Comparison of ENCODE assay signal across 8 cellular contexts in the genomic region with DNA sequence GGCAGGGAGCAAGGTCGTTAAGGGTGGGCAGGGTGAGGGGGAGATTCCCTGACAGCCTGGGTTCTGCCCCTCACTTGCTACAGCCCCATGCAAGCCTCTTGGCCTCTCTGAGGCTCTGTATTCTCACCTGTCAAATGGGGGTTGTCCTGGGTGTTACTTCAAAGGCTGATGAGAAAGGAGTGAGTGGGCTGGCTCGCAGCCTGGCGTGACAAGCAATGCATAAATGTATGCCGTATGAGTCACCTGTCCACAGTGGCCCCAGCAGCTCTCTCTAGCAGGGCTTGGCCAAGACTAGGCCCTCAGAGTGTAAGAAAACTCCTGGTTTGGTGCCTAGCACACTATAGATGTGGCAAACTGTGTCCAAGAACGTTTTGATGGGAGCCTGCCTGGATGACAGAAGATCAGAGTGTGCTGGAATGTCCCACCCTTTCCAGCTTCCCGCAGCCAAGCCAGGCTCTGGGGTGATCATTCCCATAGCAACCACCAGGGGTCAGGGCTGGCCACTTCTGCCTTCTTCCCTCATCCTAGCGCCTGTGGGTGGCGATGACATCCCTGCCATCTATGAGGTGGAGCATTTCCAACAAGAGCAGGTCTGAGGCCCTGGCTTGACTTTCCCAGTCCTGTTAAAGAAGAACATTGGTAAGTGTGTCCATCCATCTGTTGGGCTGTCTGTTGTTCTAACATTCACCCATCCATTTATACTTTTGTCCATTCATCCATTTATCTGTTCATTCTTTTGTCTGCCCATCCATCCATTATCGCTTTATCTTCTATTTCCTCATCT. TPM values are rescaled to one million over a fixed set of nuclear protein-coding genes. Genes with fewer than 3 reads are reported as not detected.
DNase-seq lines count a peak whose midpoint lies in the region; ATAC-seq and TF ChIP-seq lines count a peak whose summit lies in the region.

No MANE protein-coding gene starts in this region.

- TF ChIP-seq CTCF in fibroblast of mammary gland (conservative IDR thresholded peaks at IDR 0.05; ENCODE audit: control insufficient read depth, insufficient read depth, low read depth, low read length): peak; percentile 95
- peak; percentile 92 for TF ChIP-seq CTCF in neural crest cell (conservative IDR thresholded peaks at IDR 0.05)
- peak; percentile 82 to 95 (median 86) for TF ChIP-seq CTCF in tibial nerve (IDR thresholded peaks at IDR 0.05)

- peaks cover 0 to 9% (median 0%) of the 10 kb centered on the region in 4 donors for H3K9me3 ChIP-seq in tibial nerve

- no peaks in the 10 kb centered on the region for H3K27me3 ChIP-seq in tibial nerve

- H3K4me1 Mint-ChIP-seq in activated T-cell treated with anti-CD3 and anti-CD28 coated beads, Interleukin-2, amount 50 U/mL, for 72 hours (ENCODE audit: low read depth): peaks cover 35% of the 10 kb centered on the region
- H3K4me1 Mint-ChIP-seq in neural crest cell: peaks cover 11% of the 10 kb centered on the region

- no peaks in the 10 kb centered on the region for H3K27me3 Mint-ChIP-seq in activated T-cell treated with anti-CD3 and anti-CD28 coated beads, Interleukin-2, amount 50 U/mL, for 72 hours (ENCODE audit: low read depth)
- H3K27me3 Mint-ChIP-seq in neural crest cell (ENCODE audit: low read depth): peaks cover 16% of the 10 kb centered on the region

- H3K36me3 ChIP-seq in tibial nerve: no peaks in the 10 kb centered on the region

- TF ChIP-seq EP300 in tibial nerve (IDR thresholded peaks at IDR 0.05): no peak

- H3K4me1 ChIP-seq in tibial nerve: peaks cover 0 to 15% (median 6%) of the 10 kb centered on the region in 4 donors

- H3K36me3 Mint-ChIP-seq in activated T-cell treated with anti-CD3 and anti-CD28 coated beads, Interleukin-2, amount 50 U/mL, for 72 hours (ENCODE audit: insufficient read depth in 2 of 2): peaks cover 7 to 8% of the 10 kb centered on the region in 2 donors
- H3K36me3 Mint-ChIP-seq in neural crest cell (ENCODE audit: low read depth): no peaks in the 10 kb centered on the region

- no peak for TF ChIP-seq POLR2A in tibial nerve (IDR thresholded peaks at IDR 0.05)

- peaks cover 7 to 11% of the 10 kb centered on the region in 2 donors for H3K9me3 Mint-ChIP-seq in activated T-cell treated with anti-CD3 and anti-CD28 coated beads, Interleukin-2, amount 50 U/mL, for 72 hours
- peaks cover 8% of the 10 kb centered on the region for H3K9me3 Mint-ChIP-seq in neural crest cell

- peak; percentile 20 for DNase-seq in DMS153 (lab: John Stamatoyannopoulos, UW)
- DNase-seq in HT1080 (ENCODE audit: low read depth): peak; percentile 91
- DNase-seq in OCI-M1 (lab: John Stamatoyannopoulos, UW): peak; percentile 81
- peak; percentile 80 to 89 for DNase-seq in activated T-cell treated with anti-CD3 and anti-CD28 coated beads, Interleukin-2, amount 50 U/mL, for 72 hours
- DNase-seq in fibroblast of mammary gland (ENCODE audit: low read depth): peak; percentile 81
- peak; percentile 77 for DNase-seq in neural crest cell (ENCODE audit: low read depth, low spot score)
- peak; percentile 26 to 63 for DNase-seq in tibial nerve (ENCODE audit: low spot score in 2 of 2)

- 15 to 23% methylated on average over 8 to 9 of the region's 9 CpGs for WGBS in tibial nerve, 2 donors

- H3K4me3 ChIP-seq in fibroblast of mammary gland (ENCODE audit: control insufficient read depth, low read depth, low read length): no peak overlapping the region
- no peak overlapping the region for H3K4me3 ChIP-seq in tibial nerve

- peak overlapping the region; percentile 57 for H3K27ac Mint-ChIP-seq in activated T-cell treated with anti-CD3 and anti-CD28 coated beads, Interleukin-2, amount 50 U/mL, for 72 hours
- no peak overlapping the region for H3K27ac Mint-ChIP-seq in neural crest cell (ENCODE audit: unreplicated experiment)

- H3K4me3 Mint-ChIP-seq in activated T-cell treated with anti-CD3 and anti-CD28 coated beads, Interleukin-2, amount 50 U/mL, for 72 hours: peak overlapping the region; percentile 72 to 82
- H3K4me3 Mint-ChIP-seq in neural crest cell: no peak overlapping the region

- no peak overlapping the region for H3K27ac ChIP-seq in tibial nerve

- peak; percentile 63 for ATAC-seq in GM21381 (IDR thresholded peaks at IDR 0.05; ENCODE audit: unreplicated experiment)
- ATAC-seq in activated T-cell treated with anti-CD3 and anti-CD28 coated beads, Interleukin-2, amount 50 U/mL, for 72 hours (replicated peaks in 1 of 2): peak; percentile 95

RNA-seq across cellular contexts. Expression of gene ADGRG1, which starts 37.2 kb away (rescaled TPM):
- total RNA-seq in HT1080 (2014; rRNA removed; shearing (Covaris generic)): 11.5 and 18.9 TPM in 2 replicates
- 38.4 and 40.5 TPM in 2 replicates for polyA plus RNA-seq in HT1080 (2015; cell fraction: cytosol; rRNA removed)
- polyA plus RNA-seq in HT1080 (2015; cell fraction: nucleus; rRNA removed): 43.5 and 54.5 TPM in 2 replicates
- 10 to 100 TPM in 1 of 2 donors, 1 to 10 TPM in 1; 9.0 to 21.3 TPM for total RNA-seq in activated T-cell treated with anti-CD3 and anti-CD28 coated beads, Interleukin-2, amount 50 U/mL, for 72 hours
- total RNA-seq in neural crest cell: 56.6 and 58.5 TPM in 2 replicates
- 10 to 100 TPM in 3 of 4 donors, 1 to 10 TPM in 1; 9.0 to 59.4 (median 41.8) TPM for total RNA-seq in tibial nerve

RNA-seq across cellular contexts. Expression of gene ADGRG5, which starts 48.8 kb away (rescaled TPM):
- not detected in 2 replicates for total RNA-seq in HT1080 (2014; rRNA removed; shearing (Covaris generic))
- polyA plus RNA-seq in HT1080 (2015; cell fraction: cytosol; rRNA removed): 0.03 and 0.06 TPM in 2 replicates
- polyA plus RNA-seq in HT1080 (2015; cell fraction: nucleus; rRNA removed): 0.09 TPM in 1 of 2 replicates, not detected in the other
- 1 to 10 TPM; 3.9 to 9.3 TPM for total RNA-seq in activated T-cell treated with anti-CD3 and anti-CD28 coated beads, Interleukin-2, amount 50 U/mL, for 72 hours
- total RNA-seq in neural crest cell: 0.07 TPM in 2 replicates
- 1 to 10 TPM in 2 of 4 donors, under 1 TPM in 1, not detected in 1; 0.22 to 3.3 (median 1.2) TPM for total RNA-seq in tibial nerve

RNA-seq across cellular contexts. Expression of gene CCDC102A, which starts 54.9 kb away (rescaled TPM):
- 10.4 and 13.7 TPM in 2 replicates for total RNA-seq in HT1080 (2014; rRNA removed; shearing (Covaris generic))
- 7.6 and 9.5 TPM in 2 replicates for polyA plus RNA-seq in HT1080 (2015; cell fraction: cytosol; rRNA removed)
- 5.0 and 7.8 TPM in 2 replicates for polyA plus RNA-seq in HT1080 (2015; cell fraction: nucleus; rRNA removed)
- 10 to 100 TPM in 1 of 2 donors, 1 to 10 TPM in 1; 8.1 to 14.6 TPM for total RNA-seq in activated T-cell treated with anti-CD3 and anti-CD28 coated beads, Interleukin-2, amount 50 U/mL, for 72 hours
- total RNA-seq in neural crest cell (6.4 and 8.6 TPM in 2 replicates), tibial nerve (10 to 100 TPM; 17.4 to 30.4 (median 24.5) TPM)

Comparison
In these comparisons a context has a peak if more than half of its experiments do, and no peak if none do; other contexts are left out.
1. DNase-seq: peak in every context shown above with its lines; median percentile 91 in HT1080; 84 in activated T-cell treated with anti-CD3 and anti-CD28 coated beads, Interleukin-2, amount 50 U/mL, for 72 hours; 81 in OCI-M1; 81 in fibroblast of mammary gland; 77 in neural crest cell; 44 in tibial nerve; 20 in DMS153.